ENCODE assay signal across 9 cellular contexts in the genomic region with DNA sequence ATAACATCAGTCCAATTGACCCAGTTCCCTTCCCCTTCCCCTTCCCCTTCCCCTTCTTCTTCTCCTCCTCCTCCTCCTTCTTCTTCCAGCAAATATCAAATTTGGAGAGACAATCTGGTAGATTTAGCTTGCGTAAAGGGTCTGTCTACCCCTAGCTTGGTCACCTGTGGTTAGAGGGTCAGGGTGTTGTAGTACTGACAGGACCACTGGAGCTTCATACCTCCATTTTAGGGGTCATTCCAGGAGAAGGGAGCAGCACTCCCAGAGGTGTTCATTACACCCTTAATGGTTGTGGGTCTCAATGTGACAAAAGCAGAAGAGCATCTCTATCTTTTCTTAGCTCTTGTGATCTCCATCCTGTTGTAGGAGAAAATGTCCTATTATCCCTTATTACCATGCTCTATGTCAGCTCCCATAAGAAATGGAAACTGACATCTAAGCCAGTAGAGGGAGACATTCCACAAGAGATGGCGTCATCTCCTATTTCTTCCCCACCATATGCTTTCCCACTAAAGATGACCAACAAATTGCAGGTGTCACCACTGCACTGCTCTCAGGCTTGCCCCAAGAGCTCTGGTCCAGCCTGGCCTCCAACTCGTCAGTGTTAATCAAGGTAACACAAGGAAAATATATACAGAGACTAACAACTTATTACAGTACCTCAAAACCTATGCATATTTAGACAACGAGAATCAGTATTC. TPM values are rescaled to one million over a fixed set of nuclear protein-coding genes. Genes with fewer than 3 reads are reported as not detected.
A peak's percentile ranks its signal among the peaks of the same experiment; 100 is the strongest.
DNase-seq lines count a peak whose midpoint lies in the region; ATAC-seq, FAIRE-seq and TF ChIP-seq lines count a peak whose summit lies in the region.
"Had no signal": no experiment of that assay in that cellular context is flagged by ENCODE, and none has a peak within 500 bp of the region (broad histone marks: within the 10 kb centered on the region; RNA-seq: fewer than 3 reads in every experiment).

No MANE protein-coding gene starts in this region.

- no peak overlapping the region for H2BK120ac ChIP-seq in IMR-90 (ENCODE audit: low read depth, low read length)

- no peak overlapping the region for H3K23ac ChIP-seq in IMR-90 (ENCODE audit: low read depth, low read length)

- no peak for TF ChIP-seq POLR2A in IMR-90 (IDR thresholded peaks at IDR 0.05; ENCODE audit: low read depth, low read length)

- BruUV-seq in IMR-90 (replicated peaks; lab: Mats Ljungman, UMichigan) = no TSS peak

- peak; percentile 70 for TF ChIP-seq CTCF in IMR-90 (conservative IDR thresholded peaks at IDR 0.05; ENCODE audit: low read depth, low read length)
- no peak for TF ChIP-seq CTCF in WTC11 (IDR thresholded peaks at IDR 0.05)

- H2AFZ ChIP-seq in IMR-90 (replicated peaks; ENCODE audit: low read length, poor library complexity) = no peak overlapping the region

- no peak overlapping the region for H4K8ac ChIP-seq in IMR-90 (ENCODE audit: low read depth in 2 of 2, low read length in 2 of 2)

- H3K9me3 Mint-ChIP-seq in WTC11 = no peaks in the 10 kb centered on the region

- H3K27me3 ChIP-seq in IMR-90 (ENCODE audit: control insufficient read depth, insufficient read depth, low read length) = no peaks in the 10 kb centered on the region; the same call in 1 of the 2 replicates

- H3K9me3 ChIP-seq in IMR-90 (ENCODE audit: control insufficient read depth, insufficient read depth, low read length) = no peaks in the 10 kb centered on the region

- FAIRE-seq in G401.6 (lab: Jason Lieb, UNC) = peak; percentile 3

- no peak overlapping the region for H3K27ac Mint-ChIP-seq in WTC11

- no peak overlapping the region for H2AK5ac ChIP-seq in IMR-90 (ENCODE audit: low read depth, low read length)

- no peaks in the 10 kb centered on the region for H3K9me1 ChIP-seq in IMR-90 (ENCODE audit: insufficient read depth, low read length)

- WGBS in IMR-90 (ENCODE audit: extremely low coverage in 2 of 2, insufficient read length in 1 of 2), 2 experiments = no CpG with 5 or more reads among the region's 4 CpGs

- H3K27me3 Mint-ChIP-seq in WTC11 (ENCODE audit: low read depth) = no peaks in the 10 kb centered on the region

- in situ Hi-C loops in IMR-90 (cut with MboI; ENCODE audit: low sequenced_read_pairs) = loop anchor here (10.0 to 25.0 kb wide), 2 partner anchors 216 to 803 kb away; no protein-coding TSS in a partner anchor

- POLR2A ChIA-PET in IMR-90 (lab: Charles Lee; ENCODE audit: unreplicated experiment) = no interaction called here
- POLR2A ChIA-PET in WTC11 (lab: Charles Lee) = interaction anchor here (0.9 kb wide), 1 partner anchor 9 kb away, joined by 5 read pairs; a partner anchor contains a TSS

- H2BK20ac ChIP-seq in IMR-90 (ENCODE audit: low read depth, low read length) = no peak overlapping the region

- intact Hi-C loops in IMR-90 (cut with micrococcal nuclease) = loop anchor here (1.0 to 10.0 kb wide), 4 partner anchors 59 to 366 kb away; no protein-coding TSS in a partner anchor
- intact Hi-C loops in posterior cingulate gyrus (cut with DNase I) = loop anchor here (10.0 kb wide), 1 partner anchor 216 kb away; no protein-coding TSS in a partner anchor

- H2BK15ac ChIP-seq in IMR-90 (ENCODE audit: low read depth, low read length) = no peak overlapping the region

- H2AK9ac ChIP-seq in IMR-90 (replicated peaks; ENCODE audit: low read depth, low read length, poor library complexity) = no peak overlapping the region

- H3K4ac ChIP-seq in IMR-90 (ENCODE audit: low read depth, low read length) = no peak overlapping the region

- H3K36me3 Mint-ChIP-seq in WTC11 = no peaks in the 10 kb centered on the region

- H3K4me1 ChIP-seq in IMR-90 (ENCODE audit: control insufficient read depth, insufficient read depth, low read length) = no peaks in the 10 kb centered on the region

- H4K20me1 ChIP-seq in IMR-90 (ENCODE audit: insufficient read depth, low read length) = no peaks in the 10 kb centered on the region

- no peak overlapping the region for H2BK5ac ChIP-seq in IMR-90 (ENCODE audit: low read depth, low read length, poor library complexity, severe bottlenecking)

- H3K4me3 ChIP-seq in IMR-90 (ENCODE audit: insufficient read depth, low read depth, low read length) = no peak overlapping the region

- H3K14ac ChIP-seq in IMR-90 (replicated peaks; ENCODE audit: low read depth, low read length) = no peak overlapping the region

- no peak overlapping the region for H4K5ac ChIP-seq in IMR-90 (ENCODE audit: low read depth, low read length)

- TF ChIP-seq RAD21 in IMR-90 (IDR thresholded peaks at IDR 0.05; ENCODE audit: low read length) = peak; percentile 77

- no peak overlapping the region for H3K27ac ChIP-seq in IMR-90 (ENCODE audit: insufficient read depth, low read length)

- ATAC-seq in IMR-90 (ENCODE audit: low read depth) = peak; percentile 84
- peak; percentile 98 for ATAC-seq in WTC11

- H3K4me3 Mint-ChIP-seq in WTC11 = no peak overlapping the region

- no peaks in the 10 kb centered on the region for H3K4me1 Mint-ChIP-seq in WTC11

- DNase-seq in A172 (ENCODE audit: low spot score) (peak; percentile 61), H4 (ENCODE audit: low spot score) (peak; percentile 63), IMR-90 (peak; percentile 65), WTC11 (ENCODE audit: low spot score) (peak; percentile 17), kidney glomerular epithelial cell (lab: John Stamatoyannopoulos, UW) (peak; percentile 57), posterior cingulate gyrus (no peak)
- no peak for DNase-seq in activated CD4-positive, CD25-positive, alpha-beta regulatory T cell (lab: John Stamatoyannopoulos, UW)

- H3K56ac ChIP-seq in IMR-90 (ENCODE audit: extremely low read depth, insufficient read depth, low read length) = no peak overlapping the region

- H3K4me2 ChIP-seq in IMR-90 (ENCODE audit: low read depth, low read length) = no peak overlapping the region

- H3K9ac ChIP-seq in IMR-90 (ENCODE audit: low read depth, low read length) = no peak overlapping the region

- H4K91ac ChIP-seq in IMR-90 (ENCODE audit: insufficient read depth, low read depth, low read length) = no peak overlapping the region

- no peak overlapping the region for H3K18ac ChIP-seq in IMR-90 (ENCODE audit: low read depth, low read length)

- CTCF ChIA-PET in IMR-90 (lab: Yijun Ruan, JAX) (interaction anchor here (0.5 to 2.9 kb wide), 16 partner anchors 7 to 78 kb away, joined by 3 to 21 read pairs (median 4); a partner anchor contains a TSS), WTC11 (lab: Charles Lee) (interaction anchor here (0.6 to 4.5 kb wide), 34 partner anchors 9 to 709 kb away, joined by 3 to 145 read pairs (median 6); a partner anchor contains a TSS)

- no peaks in the 10 kb centered on the region for H3K36me3 ChIP-seq in IMR-90 (ENCODE audit: control insufficient read depth, insufficient read depth, low read length)

- dilution Hi-C loops in IMR-90 (cut with HindIII; ENCODE audit: low sequenced_read_pairs, unreplicated experiment) = no loop called here

- no peaks in the 10 kb centered on the region for H3K79me1 ChIP-seq in IMR-90 (ENCODE audit: low read depth in 1 of 2, low read length in 2 of 2)

TF ChIP-seq in IMR-90, 13 proteins besides CTCF, POLR2A, EP300 and RAD21 (continues in another document):
- TF ChIP-seq NFE2L2 (IDR thresholded peaks at IDR 0.05; ENCODE audit: low read depth, low read length) (no peak), CHD1 (IDR thresholded peaks at IDR 0.05; ENCODE audit: low read depth, low read length) (no peak)
- TF ChIP-seq, protein P1, sequence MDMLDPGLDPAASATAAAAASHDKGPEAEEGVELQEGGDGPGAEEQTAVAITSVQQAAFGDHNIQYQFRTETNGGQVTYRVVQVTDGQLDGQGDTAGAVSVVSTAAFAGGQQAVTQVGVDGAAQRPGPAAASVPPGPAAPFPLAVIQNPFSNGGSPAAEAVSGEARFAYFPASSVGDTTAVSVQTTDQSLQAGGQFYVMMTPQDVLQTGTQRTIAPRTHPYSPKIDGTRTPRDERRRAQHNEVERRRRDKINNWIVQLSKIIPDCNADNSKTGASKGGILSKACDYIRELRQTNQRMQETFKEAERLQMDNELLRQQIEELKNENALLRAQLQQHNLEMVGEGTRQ (IDR thresholded peaks at IDR 0.05; ENCODE audit: low read depth, low read length) = no peak

TF ChIP-seq in WTC11, 78 proteins besides CTCF, POLR2A, EP300 and RAD21 (continues in another document):
- no peak for TF ChIP-seq KAT7 (CRISPR knock-in tag; IDR thresholded peaks at IDR 0.05; ENCODE audit: borderline replicate concordance)

RNA-seq across cellular contexts. Expression of a gene that starts 3.5 kb away (rescaled TPM):
- total RNA-seq in A172 (2014; rRNA removed; shearing (Covaris generic)) = not detected in 2 replicates
- 1.2 TPM in 1 of 2 replicates, not detected in the other for total RNA-seq in H4 (2014; rRNA removed; shearing (Covaris generic))
- not detected in 2 replicates for total RNA-seq in IMR-90 (2012; rRNA removed)
- not detected in 2 replicates for polyA plus RNA-seq in IMR-90 (2012; rRNA removed)
- polyA plus RNA-seq in IMR-90 (2012; cell fraction: cytosol; rRNA removed) = not detected in 2 replicates
- polyA plus RNA-seq in IMR-90 (2012; cell fraction: nucleus; rRNA removed; ENCODE audit: low replicate concordance) = not detected in 2 replicates
- 2.0 to 3.5 TPM (median 2.3 TPM) in 3 replicates for total RNA-seq in WTC11 (2021)
- total RNA-seq: mononuclear cell had no signal

RNA-seq across cellular contexts. Expression of a gene that starts 9.1 kb away (rescaled TPM):
- 71.5 and 71.6 TPM in 2 replicates for total RNA-seq in A172 (2014; rRNA removed; shearing (Covaris generic))
- total RNA-seq in H4 (2014; rRNA removed; shearing (Covaris generic)) = 103 and 117 TPM in 2 replicates
- total RNA-seq in IMR-90 (2012; rRNA removed) (107 and 200 TPM in 2 replicates), WTC11 (2021) (76.3 to 84.8 TPM (median 78.3 TPM) in 3 replicates)
- polyA plus RNA-seq in IMR-90 (2012; rRNA removed) = 70.0 and 76.1 TPM in 2 replicates
- polyA plus RNA-seq in IMR-90 (2012; cell fraction: cytosol; rRNA removed) = 22.9 and 24.5 TPM in 2 replicates
- 15.6 and 85.8 TPM in 2 replicates for polyA plus RNA-seq in IMR-90 (2012; cell fraction: nucleus; rRNA removed; ENCODE audit: low replicate concordance)

RNA-seq across cellular contexts. Expression of a gene that starts 31.3 kb away (rescaled TPM):
- not detected in 2 replicates for total RNA-seq in A172 (2014; rRNA removed; shearing (Covaris generic))
- not detected in 2 replicates for total RNA-seq in H4 (2014; rRNA removed; shearing (Covaris generic))
- total RNA-seq in IMR-90 (2012; rRNA removed) = not detected in 2 replicates
- not detected in 2 replicates for polyA plus RNA-seq in IMR-90 (2012; rRNA removed)
- not detected in 2 replicates for polyA plus RNA-seq in IMR-90 (2012; cell fraction: cytosol; rRNA removed)
- polyA plus RNA-seq in IMR-90 (2012; cell fraction: nucleus; rRNA removed; ENCODE audit: low replicate concordance) = not detected in 2 replicates
- total RNA-seq in WTC11 (2021) = 3.2 to 5.9 TPM (median 3.4 TPM) in 3 replicates
- total RNA-seq: mononuclear cell had no signal

RNA-seq across cellular contexts. Expression of a gene that starts 53.2 kb away (rescaled TPM):
- not detected in 2 replicates for total RNA-seq in A172 (2014; rRNA removed; shearing (Covaris generic))
- not detected in 2 replicates for total RNA-seq in H4 (2014; rRNA removed; shearing (Covaris generic))
- total RNA-seq in IMR-90 (2012; rRNA removed) (not detected in 2 replicates), WTC11 (2021) (2.3 to 3.0 TPM (median 2.4 TPM) in 3 replicates)
- not detected in 2 replicates for polyA plus RNA-seq in IMR-90 (2012; rRNA removed)
- polyA plus RNA-seq in IMR-90 (2012; cell fraction: cytosol; rRNA removed) = not detected in 2 replicates
- polyA plus RNA-seq in IMR-90 (2012; cell fraction: nucleus; rRNA removed; ENCODE audit: low replicate concordance) = not detected in 2 replicates
- total RNA-seq: mononuclear cell had no signal

Comparison
In these comparisons a context has a peak if more than half of its experiments do, and no peak if none do; other contexts are left out.
1. DNase-seq: peak in A172 (single experiment), H4 (single experiment), IMR-90 (single experiment), WTC11 (single experiment) and kidney glomerular epithelial cell (single experiment); none in posterior cingulate gyrus (0 of 10) and activated CD4-positive, CD25-positive, alpha-beta regulatory T cell (0 of 4).